In genomic region chr7:106997487-106998271, GRCh38 we compare ENCODE assay signal across 30 cellular contexts. TPM values are rescaled to one million over a fixed set of nuclear protein-coding genes. Genes with fewer than 3 reads are reported as not detected.
"Had no signal": no experiment of that assay in that cellular context is flagged by ENCODE, and none has a peak within 500 bp of the region (broad histone marks: within the 10 kb centered on the region; RNA-seq: fewer than 3 reads in every experiment).

No MANE protein-coding gene starts in this region.

- H3K9me3 ChIP-seq: left lung, lower lobe of right lung, pancreas, prostate gland, sigmoid colon, spleen, stomach, suprapubic skin, thoracic aorta, tibial artery, upper lobe of right lung had no signal

- H3K27me3 ChIP-seq: left lung, pancreas, sigmoid colon, spleen, stomach, suprapubic skin, upper lobe of right lung had no signal

- H3K27ac ChIP-seq: left lung, lower lobe of right lung, pancreas, prostate gland, sigmoid colon, spleen, stomach, suprapubic skin, thoracic aorta, tibial artery, upper lobe of right lung had no signal

- DNase-seq: hypothalamus; immature natural killer cell; kidney; left colon; left lung; lower lobe of right lung; mammary epithelial cell; mesenchymal stem cell; naive thymus-derived CD8-positive, alpha-beta T cell; nucleus accumbens; pancreas; posterior cingulate gyrus; retina; right cardiac atrium; sigmoid colon; small intestine; spleen; stimulated activated CD4-positive, alpha-beta T cell treated with anti-CD3 and anti-CD28 coated beads, Interleukin-1b, Interleukin-23, amount 100 ng/mL, for 48 hours; stimulated activated CD4-positive, alpha-beta T cell treated with anti-CD3 and anti-CD28 coated beads, Interleukin-4, amount 100 ng/mL, for 1 hour; stimulated activated naive B cell treated with anti-CD40 and anti-IgM and Interleukin-4, amounts not matched to agents 10 μg/mL and 1 μg/mL and 100 μg/mL, for 72 hours; stimulated activated naive CD8-positive, alpha-beta T cell treated with anti-CD3 and anti-CD28 coated beads, Interleukin-15, Interleukin-2, amounts not matched to agents 100 U/mL and 50 U/mL, for 24 hours; stomach; tibial artery; trophoblast cell; upper lobe of right lung had no signal

- H3K4me1 ChIP-seq: left lung, lower lobe of right lung, pancreas, prostate gland, sigmoid colon, spleen, stomach, suprapubic skin, tibial artery, upper lobe of right lung had no signal

- H3K36me3 ChIP-seq: left lung, lower lobe of right lung, pancreas, prostate gland, sigmoid colon, spleen, stomach, suprapubic skin, thoracic aorta, tibial artery, upper lobe of right lung had no signal

- H3K4me3 ChIP-seq: left lung, lower lobe of right lung, pancreas, prostate gland, sigmoid colon, spleen, stomach, suprapubic skin, thoracic aorta, tibial artery, upper lobe of right lung had no signal

- FAIRE-seq: islet of Langerhans, kidney, pancreas, small intestine, urothelium cell line had no signal

- ATAC-seq: left colon; left lung; lower lobe of right lung; naive thymus-derived CD8-positive, alpha-beta T cell; pancreas; right cardiac atrium; stimulated activated naive B cell treated with anti-CD40 and anti-IgM and Interleukin-4, amounts not matched to agents 10 μg/mL and 1 μg/mL and 100 μg/mL, for 72 hours; stimulated activated naive CD8-positive, alpha-beta T cell treated with anti-CD3 and anti-CD28 coated beads, Interleukin-15, Interleukin-2, amounts not matched to agents 100 U/mL and 50 U/mL, for 24 hours; upper lobe of right lung had no signal

RNA-seq across cellular contexts. Expression of gene PRKAR2B, which starts 46.8 kb away (rescaled TPM):
- polyA plus RNA-seq: mammary epithelial cell had no signal
